ENCODE assay signal across 1 cellular context in genomic region chr19:1249990-1250298, GRCh38.
TF ChIP-seq lines count a peak whose summit lies in the region.

No MANE protein-coding gene starts in this region.

TF ChIP-seq in IMR-90, 13 proteins besides CTCF, POLR2A, EP300 and RAD21 (continued from another document):
- TF ChIP-seq SMC3 (IDR thresholded peaks at IDR 0.05; ENCODE audit: low read depth, low read length) (no peak), MAFK (IDR thresholded peaks at IDR 0.05; ENCODE audit: low read depth, low read length) (no peak), NFE2L2 (IDR thresholded peaks at IDR 0.05; ENCODE audit: low read depth, low read length) (no peak), RFX5 (IDR thresholded peaks at IDR 0.05; ENCODE audit: low read depth, low read length) (no peak), ELK1 (IDR thresholded peaks at IDR 0.05; ENCODE audit: borderline replicate concordance, low read depth, low read length) (no peak), RCOR1 (IDR thresholded peaks at IDR 0.05; ENCODE audit: insufficient replicate concordance, low read length) (no peak), BHLHE40 (IDR thresholded peaks at IDR 0.05; ENCODE audit: low read depth, low read length) (no peak)
